ENCODE assay signal across 10 cellular contexts in genomic region chr18:6781846-6782245, GRCh38. TPM values are rescaled to one million over a fixed set of nuclear protein-coding genes. Genes with fewer than 3 reads are reported as not detected.
DNase-seq lines count a peak whose midpoint lies in the region; ATAC-seq and TF ChIP-seq lines count a peak whose summit lies in the region.
"Had no signal": no experiment of that assay in that cellular context is flagged by ENCODE, and none has a peak within 500 bp of the region (broad histone marks: within the 10 kb centered on the region; RNA-seq: fewer than 3 reads in every experiment).

No MANE protein-coding gene starts in this region.

- in situ Hi-C loops in transverse colon (cut with MboI; ENCODE audit: low pct_ligation_motif_present in 1 of 4, low pct_unique_long_range_greater_than_20kb in 1 of 4, low sequenced_read_pairs in 3 of 4), result no loop called here

- no peak for TF ChIP-seq POLR2A in transverse colon (IDR thresholded peaks at IDR 0.05)

- H3K27ac ChIP-seq in aorta (ENCODE audit: low read depth in 1 of 2, low read length in 2 of 2) (no peak overlapping the region), transverse colon (peak overlapping the region in 2 of 4 donors; percentile 16 to 35)
- H3K27ac ChIP-seq: A549 had no signal

- H3K4me3 ChIP-seq in epithelial cell of esophagus (ENCODE audit: low read length), result no peak overlapping the region
- H3K4me3 ChIP-seq in aorta (ENCODE audit: low read length in 2 of 2), result no peak overlapping the region
- H3K4me3 ChIP-seq in transverse colon, result no peak overlapping the region
- H3K4me3 ChIP-seq: A549 had no signal

- intact Hi-C loops in aorta (cut with DNase I), result no loop called here
- intact Hi-C loops in transverse colon (cut with DNase I; ENCODE audit: low total_unique reads), result no loop called here

- TF ChIP-seq CTCF in epithelial cell of esophagus (IDR thresholded peaks at IDR 0.05; ENCODE audit: insufficient read depth, low read depth, low read length, missing control alignments) (no peak), transverse colon (IDR thresholded peaks at IDR 0.05) (no peak)

- H3K4me1 ChIP-seq in aorta (ENCODE audit: control insufficient read depth in 1 of 2, insufficient read depth in 2 of 2, low read length in 2 of 2) (no peaks in the 10 kb centered on the region), transverse colon (peaks cover 0 to 10% (median 3%) of the 10 kb centered on the region in 4 donors)
- H3K4me1 ChIP-seq: A549 had no signal

- no peak for TF ChIP-seq EP300 in transverse colon (IDR thresholded peaks at IDR 0.05; ENCODE audit: low read depth)

- ATAC-seq in aorta (ENCODE audit: low FRiP score), result peak; percentile 34
- ATAC-seq in HG03025 (IDR thresholded peaks at IDR 0.05; ENCODE audit: low FRiP score, unreplicated experiment), result no peak
- ATAC-seq: A549 had no signal

- H3K36me3 ChIP-seq in aorta (ENCODE audit: control insufficient read depth in 1 of 2, insufficient read depth in 2 of 2, low read length in 1 of 2) (no peaks in the 10 kb centered on the region), transverse colon (no peaks in the 10 kb centered on the region)

- H3K9me3 ChIP-seq in aorta (ENCODE audit: control insufficient read depth, low read length) (peaks cover 2% of the 10 kb centered on the region), transverse colon (no peaks in the 10 kb centered on the region)
- H3K9me3 ChIP-seq: A549 had no signal

- H3K27me3 ChIP-seq in aorta (ENCODE audit: control insufficient read depth in 1 of 2, insufficient read depth in 2 of 2, low read length in 1 of 2), result no peaks in the 10 kb centered on the region
- no peaks in the 10 kb centered on the region for H3K27me3 ChIP-seq in transverse colon

- peak; percentile 40 for DNase-seq in NCI-H748 (lab: John Stamatoyannopoulos, UW; ENCODE audit: unreplicated experiment)
- no peak for DNase-seq in NCI-H748 treated with DMSO at 0.1 percent for 48 hours (lab: John Stamatoyannopoulos, UW)
- DNase-seq in epithelial cell of esophagus (ENCODE audit: low read depth), result peak; percentile 10
- DNase-seq in myocyte (ENCODE audit: low read depth), result peak; percentile 87
- DNase-seq in aorta, result no peak
- DNase-seq in hypothalamus (lab: John Stamatoyannopoulos, UW), result no peak
- no peak for DNase-seq in transverse colon
- DNase-seq: NCI-H2081 had no signal

RNA-seq across cellular contexts. Expression of gene ARHGAP28, which starts 52.3 kb away (rescaled TPM):
- total RNA-seq in myocyte (14.7 and 17.8 TPM in 2 replicates), aorta (1 to 10 TPM; 3.5 to 8.6 TPM), transverse colon (10 to 100 TPM in 1 of 4 donors, 1 to 10 TPM in 3; 1.1 to 26.3 (median 2.6) TPM)
- 6.2 TPM for polyA plus RNA-seq in myocyte (2012)
- polyA plus RNA-seq in aorta, result 1 to 10 TPM in 1 of 2 donors, under 1 TPM in 1; 0.05 to 2.5 TPM

Comparison
In these comparisons a context has a peak if more than half of its experiments do, and no peak if none do; other contexts are left out.
1. DNase-seq: peak in NCI-H748 (single experiment), epithelial cell of esophagus (single experiment) and myocyte (single experiment); none in NCI-H748 treated with DMSO at 0.1 percent for 48 hours (single experiment), aorta (0 of 2), hypothalamus (0 of 51) and transverse colon (single experiment).